Comparison of ENCODE assay signal across 17 cellular contexts in the genomic region with DNA sequence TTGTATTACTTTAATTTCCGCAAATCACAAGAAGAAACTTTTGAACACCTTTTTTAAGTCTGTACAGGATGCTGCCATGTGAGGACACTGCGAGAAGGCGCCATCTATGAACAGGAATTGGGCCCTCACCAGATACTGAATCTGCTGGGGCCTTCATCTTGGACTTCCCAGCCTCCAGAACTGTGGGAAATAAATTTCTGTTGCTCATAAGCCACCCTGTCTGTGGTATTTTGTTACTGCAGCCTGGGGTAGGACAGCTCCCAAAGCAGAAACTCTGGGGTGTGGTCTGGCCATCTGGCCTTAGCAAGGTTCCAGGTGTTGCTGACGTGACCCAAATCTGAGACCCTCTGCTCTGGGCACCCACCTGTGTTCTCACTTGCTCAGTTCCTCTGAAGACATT. TPM values are rescaled to one million over a fixed set of nuclear protein-coding genes. Genes with fewer than 3 reads are reported as not detected.
DNase-seq lines count a peak whose midpoint lies in the region; ATAC-seq and TF ChIP-seq lines count a peak whose summit lies in the region.
"Had no signal": no experiment of that assay in that cellular context is flagged by ENCODE, and none has a peak within 500 bp of the region (broad histone marks: within the 10 kb centered on the region; RNA-seq: fewer than 3 reads in every experiment).

No MANE protein-coding gene starts in this region.

- no peaks in the 10 kb centered on the region for H3K9me2 ChIP-seq in GM23338 (ENCODE audit: insufficient read depth)

- H3K18ac ChIP-seq in trophoblast cell (ENCODE audit: low read length) = no peak overlapping the region

- no peaks in the 10 kb centered on the region for H3K36me3 ChIP-seq in GM23338 (ENCODE audit: insufficient read depth)
- peaks cover 3% of the 10 kb centered on the region in 2 experiments for H3K36me3 ChIP-seq in trophoblast cell (ENCODE audit: control insufficient read depth in 1 of 2, insufficient read depth in 2 of 2, low read length in 2 of 2)
- H3K36me3 ChIP-seq: HAP-1 had no signal

- H4K20me1 ChIP-seq in GM23338 (replicated peaks; ENCODE audit: insufficient read depth) = peaks cover 24% of the 10 kb centered on the region

- H3K23ac ChIP-seq in trophoblast cell (ENCODE audit: low read length) = no peak overlapping the region

- H3K27me3 Mint-ChIP-seq in GM23338 (ENCODE audit: insufficient read depth, low read depth, poor library complexity) = peaks cover 7% of the 10 kb centered on the region
- no peaks in the 10 kb centered on the region for H3K27me3 Mint-ChIP-seq in WTC11 (ENCODE audit: low read depth)
- H3K27me3 Mint-ChIP-seq: B cell had no signal

- H2BK120ac ChIP-seq in trophoblast cell (ENCODE audit: insufficient read depth, low read length, poor library complexity) = no peak overlapping the region

- WGBS in trophoblast cell (ENCODE audit: extremely low coverage, insufficient coverage, insufficient read length) = no CpG with 5 or more reads among the region's 4 CpGs

- H3K4me3 Mint-ChIP-seq in GM23338 (no peak overlapping the region), WTC11 (no peak overlapping the region)
- H3K4me3 Mint-ChIP-seq: B cell; CD14-positive monocyte; CD8-positive, alpha-beta T cell; HFFc6 had no signal

- peak; percentile 20; the same call in 1 of the 3 replicates for ATAC-seq in GM23338
- ATAC-seq in WTC11 = peak; percentile 43
- peak; percentile 32 for ATAC-seq in foreskin keratinocyte
- ATAC-seq: CD8-positive, alpha-beta T cell; GM12878 had no signal

- H3K14ac ChIP-seq in trophoblast cell (ENCODE audit: low read length) = no peak overlapping the region

- no peak overlapping the region for H3K27ac Mint-ChIP-seq in GM23338
- H3K27ac Mint-ChIP-seq in WTC11 = peak overlapping the region; percentile 35; the same call in 1 of the 2 replicates
- H3K27ac Mint-ChIP-seq: B cell; CD8-positive, alpha-beta T cell; HFFc6 had no signal

- H3K4ac ChIP-seq in trophoblast cell (ENCODE audit: low read depth, low read length) = no peak overlapping the region

- H3K4me3 ChIP-seq in GM23338 = no peak overlapping the region
- H3K4me3 ChIP-seq in trophoblast cell (ENCODE audit: low read depth, low read length) = no peak overlapping the region
- H3K4me3 ChIP-seq: GM12878, HAP-1 had no signal

- H3K27ac ChIP-seq in GM23338 (ENCODE audit: low read depth) = no peak overlapping the region
- H3K27ac ChIP-seq in foreskin keratinocyte = no peak overlapping the region
- H3K27ac ChIP-seq in trophoblast cell (ENCODE audit: low read depth, low read length) = no peak overlapping the region
- H3K27ac ChIP-seq: 22Rv1 had no signal

- H2AK5ac ChIP-seq in trophoblast cell (ENCODE audit: low read length) = no peak overlapping the region

- no peak overlapping the region for H4K91ac ChIP-seq in trophoblast cell (ENCODE audit: low read depth, low read length)

- H2BK5ac ChIP-seq in trophoblast cell (ENCODE audit: low read depth, low read length, poor library complexity) = no peak overlapping the region

- H3K79me2 ChIP-seq in GM23338 (replicated peaks; ENCODE audit: insufficient read depth) (peaks cover 96% of the 10 kb centered on the region), trophoblast cell (ENCODE audit: control insufficient read depth, insufficient read depth, low read length, poor library complexity) (no peaks in the 10 kb centered on the region)

- H3K36me3 Mint-ChIP-seq in GM23338 (ENCODE audit: low read depth) = no peaks in the 10 kb centered on the region; the same call in 2 of the 3 replicates
- H3K36me3 Mint-ChIP-seq in WTC11 = peaks cover 8% of the 10 kb centered on the region; the same call in 1 of the 2 replicates

- H2AFZ ChIP-seq in GM23338 (no peak overlapping the region), trophoblast cell (ENCODE audit: insufficient read depth, low read length, poor library complexity) (no peak overlapping the region)

- DNase-seq in DMS 273 (lab: John Stamatoyannopoulos, UW; ENCODE audit: unreplicated experiment) (peak; percentile 22), DMS 273 treated with DMSO at 0.1 percent for 48 hours (lab: John Stamatoyannopoulos, UW) (no peak), GM23338 (ENCODE audit: low spot score) (no peak), WTC11 (ENCODE audit: low spot score) (no peak), foreskin keratinocyte (no peak), trophoblast cell (no peak), GM19240 (ENCODE audit: insufficient read length, low spot score) (no peak)
- no peak for DNase-seq in activated naive CD4-positive, alpha-beta T cell treated with Interleukin-2 at 50 U/mL for 16 hours
- DNase-seq: CD8-positive, alpha-beta T cell; COR-L47; GOT3; HFFc6 had no signal

- H3K4me1 ChIP-seq in GM23338 (ENCODE audit: insufficient read depth) (peaks cover 14% of the 10 kb centered on the region), foreskin keratinocyte (no peaks in the 10 kb centered on the region), trophoblast cell (ENCODE audit: control insufficient read depth in 1 of 2, insufficient read depth in 2 of 2, low read length in 2 of 2) (no peaks in the 10 kb centered on the region)
- H3K4me1 ChIP-seq: HAP-1 had no signal

- H3K4me2 ChIP-seq in GM23338 (no peak overlapping the region), trophoblast cell (ENCODE audit: low read length) (no peak overlapping the region)

- peaks cover 32% of the 10 kb centered on the region for H3K4me1 Mint-ChIP-seq in GM23338
- H3K4me1 Mint-ChIP-seq in WTC11 = peaks cover 30% of the 10 kb centered on the region

- H3F3A ChIP-seq in GM23338 (replicated peaks; ENCODE audit: low read depth) = no peaks in the 10 kb centered on the region

- H2BK12ac ChIP-seq in trophoblast cell (ENCODE audit: low read length) = no peak overlapping the region

- H3K9ac ChIP-seq in trophoblast cell (ENCODE audit: low read length) = no peak overlapping the region

- no peaks in the 10 kb centered on the region for H3K27me3 ChIP-seq in GM23338 (ENCODE audit: insufficient read depth)
- H3K27me3 ChIP-seq in foreskin keratinocyte = no peaks in the 10 kb centered on the region
- no peaks in the 10 kb centered on the region for H3K27me3 ChIP-seq in trophoblast cell (ENCODE audit: insufficient read depth, low read length)

- CTCF ChIA-PET in WTC11 (lab: Charles Lee) = interaction anchor here (0.6 to 3.2 kb wide), 3 partner anchors 12 to 72 kb away, joined by 3 to 13 read pairs (median 6); no protein-coding TSS in a partner anchor

- POLR2A ChIA-PET in WTC11 (lab: Charles Lee) = no interaction called here

- H4K8ac ChIP-seq in trophoblast cell (ENCODE audit: low read depth, low read length) = no peak overlapping the region

- H3K9me3 Mint-ChIP-seq in GM23338 = no peaks in the 10 kb centered on the region
- H3K9me3 Mint-ChIP-seq in WTC11 = no peaks in the 10 kb centered on the region
- H3K9me3 Mint-ChIP-seq: CD14-positive monocyte; CD8-positive, alpha-beta T cell; HFFc6 had no signal

- H4K12ac ChIP-seq in trophoblast cell (ENCODE audit: low read depth, low read length) = no peak overlapping the region

- TF ChIP-seq CTCF in GM23338 (conservative IDR thresholded peaks at IDR 0.05; ENCODE audit: low read depth in 2 of 2) (0 out of 4 replicates have a peak, but pooled peaks of 1 of the 2 experiments have one; percentile 10), WTC11 (IDR thresholded peaks at IDR 0.05) (no peak), foreskin keratinocyte (conservative IDR thresholded peaks at IDR 0.05) (peak; percentile 5)

- H3K79me1 ChIP-seq in trophoblast cell (ENCODE audit: low read length) = no peaks in the 10 kb centered on the region

- no peaks in the 10 kb centered on the region for H3K9me3 ChIP-seq in trophoblast cell (ENCODE audit: insufficient read depth, low read depth, low read length)
- H3K9me3 ChIP-seq: HAP-1 had no signal

TF ChIP-seq in GM23338, 12 proteins besides CTCF, POLR2A, EP300 and RAD21 (continues in another document):
- TF ChIP-seq EZH2phosphoT487 (IDR thresholded peaks at IDR 0.05; ENCODE audit: unreplicated experiment) = no peak

TF ChIP-seq in WTC11, 78 proteins besides CTCF, POLR2A, EP300 and RAD21 (continues in another document):
- TF ChIP-seq, protein P1, sequence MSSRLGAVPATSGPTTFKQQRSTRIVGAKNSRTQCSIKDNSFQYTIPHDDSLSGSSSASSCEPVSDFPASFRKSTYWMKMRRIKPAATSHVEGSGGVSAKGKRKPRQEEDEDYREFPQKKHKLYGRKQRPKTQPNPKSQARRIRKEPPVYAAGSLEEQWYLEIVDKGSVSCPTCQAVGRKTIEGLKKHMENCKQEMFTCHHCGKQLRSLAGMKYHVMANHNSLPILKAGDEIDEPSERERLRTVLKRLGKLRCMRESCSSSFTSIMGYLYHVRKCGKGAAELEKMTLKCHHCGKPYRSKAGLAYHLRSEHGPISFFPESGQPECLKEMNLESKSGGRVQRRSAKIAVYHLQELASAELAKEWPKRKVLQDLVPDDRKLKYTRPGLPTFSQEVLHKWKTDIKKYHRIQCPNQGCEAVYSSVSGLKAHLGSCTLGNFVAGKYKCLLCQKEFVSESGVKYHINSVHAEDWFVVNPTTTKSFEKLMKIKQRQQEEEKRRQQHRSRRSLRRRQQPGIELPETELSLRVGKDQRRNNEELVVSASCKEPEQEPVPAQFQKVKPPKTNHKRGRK (CRISPR knock-in tag; IDR thresholded peaks at IDR 0.05; ENCODE audit: borderline replicate concordance) = no peak
- TF ChIP-seq, protein P2, sequence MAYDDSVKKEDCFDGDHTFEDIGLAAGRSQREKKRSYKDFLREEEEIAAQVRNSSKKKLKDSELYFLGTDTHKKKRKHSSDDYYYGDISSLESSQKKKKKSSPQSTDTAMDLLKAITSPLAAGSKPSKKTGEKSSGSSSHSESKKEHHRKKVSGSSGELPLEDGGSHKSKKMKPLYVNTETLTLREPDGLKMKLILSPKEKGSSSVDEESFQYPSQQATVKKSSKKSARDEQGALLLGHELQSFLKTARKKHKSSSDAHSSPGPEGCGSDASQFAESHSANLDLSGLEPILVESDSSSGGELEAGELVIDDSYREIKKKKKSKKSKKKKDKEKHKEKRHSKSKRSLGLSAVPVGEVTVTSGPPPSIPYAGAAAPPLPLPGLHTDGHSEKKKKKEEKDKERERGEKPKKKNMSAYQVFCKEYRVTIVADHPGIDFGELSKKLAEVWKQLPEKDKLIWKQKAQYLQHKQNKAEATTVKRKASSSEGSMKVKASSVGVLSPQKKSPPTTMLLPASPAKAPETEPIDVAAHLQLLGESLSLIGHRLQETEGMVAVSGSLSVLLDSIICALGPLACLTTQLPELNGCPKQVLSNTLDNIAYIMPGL (CRISPR knock-in tag; IDR thresholded peaks at IDR 0.05) = no peak
- TF ChIP-seq ZNF671 (CRISPR knock-in tag; IDR thresholded peaks at IDR 0.05) = no peak

RNA-seq across cellular contexts. Expression of a gene that starts 16.5 kb away (rescaled TPM):
- total RNA-seq in GM23338 (2014; rRNA removed; shearing (Covaris generic)) = 50.2 and 131 TPM in 2 replicates
- 38.4 and 48.7 TPM in 2 replicates for polyA plus RNA-seq in GM23338 (2016; fragmentation: Nextera tagmentation; extraction: Ambion mirVana)
- 39.2 to 44.7 TPM (median 42.6 TPM) in 3 replicates for total RNA-seq in WTC11 (2021)
- 30.0 and 31.6 TPM in 2 replicates for total RNA-seq in foreskin keratinocyte
- polyA plus RNA-seq in foreskin keratinocyte = 23.3 and 26.1 TPM in 2 replicates
- polyA plus RNA-seq in trophoblast cell (2013) = 49.0 and 50.2 TPM in 2 replicates
